Comparison of ENCODE assay signal across 8 cellular contexts in the genomic region with DNA sequence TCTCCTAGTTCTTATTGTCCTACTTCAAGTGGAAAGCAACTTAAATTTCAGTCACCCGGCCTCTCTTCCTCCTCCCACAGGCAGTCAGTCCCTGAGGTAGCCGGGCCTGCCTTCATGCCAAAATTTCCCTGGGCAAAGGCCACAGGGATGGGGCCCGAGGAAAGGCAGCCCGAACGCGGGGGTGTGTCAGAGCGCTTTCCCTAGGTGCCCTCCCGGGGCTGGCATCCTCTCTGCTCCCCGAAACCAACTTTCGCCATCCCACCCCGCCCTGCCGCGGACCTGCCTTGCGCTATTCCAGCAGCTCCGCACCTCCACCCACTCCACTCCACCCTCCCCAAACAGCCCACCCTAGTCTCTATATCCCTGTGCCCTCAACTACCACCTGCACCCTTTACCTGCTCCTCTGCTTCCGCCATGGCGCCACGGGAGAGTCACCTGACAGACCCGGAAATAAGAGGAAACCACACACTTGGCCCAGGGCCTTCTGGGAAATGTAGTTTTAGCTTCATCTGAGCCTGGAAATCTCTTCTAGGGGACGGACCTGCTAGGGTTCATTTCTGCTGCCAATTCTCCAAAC.
DNase-seq lines count a peak whose midpoint lies in the region; ATAC-seq lines count a peak whose summit lies in the region.

Gene VPS41, minus strand, starts transcription at position 433 of the 577 bp plus-strand sequence. Its CDS starts 17 bp downstream, at position 416.

- in situ Hi-C loops in ACHN (cut with HindIII; ENCODE audit: low pct_ligation_motif_present, low pct_unique_long_range_greater_than_20kb, low sequenced_read_pairs), result no loop called here

- DNase-seq in ACHN (peak; percentile 88), NCI-H2171 treated with DMSO at 0.1 percent for 48 hours (lab: John Stamatoyannopoulos, UW) (peak; percentile 87), islet precursor cell (peak; percentile 87)
- peak; percentile 29 to 62 (median 52) for DNase-seq in activated CD4-positive, CD25-positive, alpha-beta regulatory T cell (lab: John Stamatoyannopoulos, UW)
- DNase-seq in central memory CD4-positive, alpha-beta T cell, result peak; percentile 83
- DNase-seq in stimulated activated CD4-positive, alpha-beta T cell treated with anti-CD3 and anti-CD28 coated beads, Interleukin-12 subunit alpha, Interleukin-12 subunit beta, amount 100 ng/mL, for 48 hours (ENCODE audit: low read depth in 2 of 3, low spot score in 1 of 3), result peak; percentile 56 to 63 (median 59)

- ATAC-seq in GM18861 (IDR thresholded peaks at IDR 0.05; ENCODE audit: unreplicated experiment) (peak; percentile 95), HG03095 (IDR thresholded peaks at IDR 0.05; ENCODE audit: unreplicated experiment) (peak; percentile 96)

Comparison
In these comparisons a context has a peak if more than half of its experiments do, and no peak if none do; other contexts are left out.
1. Peak in every context shown above with its lines: DNase-seq and ATAC-seq.